8 cellular contexts compared by ENCODE assay signal in the genomic region with DNA sequence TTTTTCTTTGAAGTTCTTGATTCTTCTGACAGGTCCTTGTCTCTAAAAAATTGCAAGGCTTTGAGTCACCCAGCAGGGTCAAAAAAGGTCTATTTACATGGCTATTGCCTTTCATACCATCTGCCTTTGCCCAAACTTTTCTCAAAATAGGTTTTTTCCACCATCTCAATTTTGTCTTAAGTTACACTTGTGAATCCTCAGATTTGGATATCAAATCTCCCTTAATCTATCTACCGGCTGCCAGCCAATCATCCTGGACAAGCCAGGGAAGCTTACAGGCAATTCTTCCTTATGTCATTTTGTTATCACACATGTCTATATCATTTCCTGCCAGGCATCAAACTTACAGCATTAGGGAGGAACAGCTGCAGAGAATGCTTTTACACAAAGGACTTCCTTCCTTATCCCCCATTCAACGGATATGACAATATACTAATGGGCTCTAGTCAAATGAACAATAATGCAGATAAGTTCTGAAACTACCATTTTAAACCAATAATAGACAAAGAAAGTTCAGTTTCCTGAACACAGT.
DNase-seq lines count a peak whose midpoint lies in the region; TF ChIP-seq lines count a peak whose summit lies in the region.

No MANE protein-coding gene starts in this region.

- no peak overlapping the region for H3K9ac ChIP-seq in MM.1S (ENCODE audit: low read length)

- H3K27ac ChIP-seq in thyroid gland (peak overlapping the region in 1 of 3 donors; percentile 42), MM.1S (ENCODE audit: low read length) (no peak overlapping the region)

- TF ChIP-seq CTCF in NB4 (IDR thresholded peaks at IDR 0.05; ENCODE audit: low read depth, low read length) (no peak), cardiac fibroblast (IDR thresholded peaks at IDR 0.05; ENCODE audit: low read depth, low read length) (no peak), nephron progenitor cell (IDR thresholded peaks at IDR 0.05) (no peak), thyroid gland (IDR thresholded peaks at IDR 0.05) (no peak), MM.1S (IDR thresholded peaks at IDR 0.05; ENCODE audit: low read length) (no peak)

- no peaks in the 10 kb centered on the region for H4K20me1 ChIP-seq in MM.1S (ENCODE audit: insufficient read depth, low read length)

- 68 to 70% methylated on average over 2 of the region's 2 CpGs for WGBS in thyroid gland, 2 donors

- H3K9me3 ChIP-seq in thyroid gland (no peaks in the 10 kb centered on the region), MM.1S (replicated peaks; ENCODE audit: insufficient read depth, low read length) (no peaks in the 10 kb centered on the region)

- H3K27me3 ChIP-seq in thyroid gland: no peaks in the 10 kb centered on the region
- H3K27me3 ChIP-seq in MM.1S (replicated peaks; ENCODE audit: insufficient read depth, low read length): no peaks in the 10 kb centered on the region

- peaks cover 23% of the 10 kb centered on the region for H3K36me3 Mint-ChIP-seq in nephron progenitor cell (ENCODE audit: low read depth)

- no peaks in the 10 kb centered on the region for H3F3A ChIP-seq in MM.1S (ENCODE audit: insufficient read depth, low read length)

- H3K9me3 Mint-ChIP-seq in nephron progenitor cell: peaks cover 22% of the 10 kb centered on the region

- H3K4me1 ChIP-seq in thyroid gland (peaks cover 15 to 23% of the 10 kb centered on the region in 2 donors), MM.1S (ENCODE audit: low read length) (peaks cover 10% of the 10 kb centered on the region; the same call in 1 of the 2 replicates)

- no peak overlapping the region for H3K4me3 Mint-ChIP-seq in nephron progenitor cell

- H3K27ac Mint-ChIP-seq in nephron progenitor cell: peak overlapping the region; percentile 0

- no peaks in the 10 kb centered on the region for H3K9me2 ChIP-seq in MM.1S (replicated peaks; ENCODE audit: insufficient read depth, low read length)

- intact Hi-C loops in thyroid gland (cut with DNase I): no loop called here

- H3K4me2 ChIP-seq in MM.1S (ENCODE audit: low read depth, low read length): no peak overlapping the region

- peaks cover 24% of the 10 kb centered on the region for H3K4me1 Mint-ChIP-seq in nephron progenitor cell

- H3K4me3 ChIP-seq in NB4 (ENCODE audit: low read depth, low read length): peak overlapping the region; percentile 21
- H3K4me3 ChIP-seq in cardiac fibroblast (replicated peaks in 1 of 2; ENCODE audit: low read depth in 2 of 2, low read length in 2 of 2): no peak overlapping the region
- no peak overlapping the region for H3K4me3 ChIP-seq in thyroid gland (replicated peaks in 1 of 3)
- H3K4me3 ChIP-seq in MM.1S (ENCODE audit: low read length): no peak overlapping the region

- H3K79me2 ChIP-seq in MM.1S (ENCODE audit: low read length): no peaks in the 10 kb centered on the region

- no peak overlapping the region for H2AFZ ChIP-seq in MM.1S (ENCODE audit: low read length)

- no peaks in the 10 kb centered on the region for H3K27me3 Mint-ChIP-seq in nephron progenitor cell (ENCODE audit: low read depth, poor library complexity)

- DNase-seq in EL: peak; percentile 51
- peak; percentile 87 for DNase-seq in NB4 (ENCODE audit: low read depth)
- peak; percentile 64 to 73 for DNase-seq in cardiac fibroblast (ENCODE audit: low read depth in 2 of 2)
- no peak for DNase-seq in nephron progenitor cell
- DNase-seq in cerebellar nuclear complex (lab: John Stamatoyannopoulos, UW): no peak
- DNase-seq in thyroid gland: no peak
- DNase-seq in NCI-H774 (lab: John Stamatoyannopoulos, UW): no peak
- DNase-seq in MM.1S: no peak

- H3K36me3 ChIP-seq in thyroid gland: no peaks in the 10 kb centered on the region
- H3K36me3 ChIP-seq in MM.1S (replicated peaks; ENCODE audit: insufficient read depth, low read length): no peaks in the 10 kb centered on the region

- TF ChIP-seq POLR2A in NB4 (IDR thresholded peaks at IDR 0.05; ENCODE audit: extremely low read depth, insufficient read length): no peak
- no peak for TF ChIP-seq POLR2A in thyroid gland (IDR thresholded peaks at IDR 0.05)

Comparison
In these comparisons a context has a peak if more than half of its experiments do, and no peak if none do; other contexts are left out.
1. DNase-seq: peak in EL (single experiment), NB4 (single experiment) and cardiac fibroblast (2 of 2); none in nephron progenitor cell (single experiment), cerebellar nuclear complex (0 of 2), thyroid gland (0 of 2), NCI-H774 (single experiment) and MM.1S (single experiment).